In genomic region chr1:54052470-54052933, GRCh38 we compare ENCODE assay signal across 8 cellular contexts. TPM values are rescaled to one million over a fixed set of nuclear protein-coding genes. Genes with fewer than 3 reads are reported as not detected.
DNase-seq lines count a peak whose midpoint lies in the region; ATAC-seq and TF ChIP-seq lines count a peak whose summit lies in the region.

No MANE protein-coding gene starts in this region.

- H3K4me1 ChIP-seq in SJCRH30: peaks cover 6% of the 10 kb centered on the region; the same call in 1 of the 2 replicates

- TF ChIP-seq CTCF in CD4-positive, alpha-beta T cell (IDR thresholded peaks at IDR 0.05): no peak
- TF ChIP-seq CTCF in MCF 10A (IDR thresholded peaks at IDR 0.05; ENCODE audit: unreplicated experiment) (no peak), osteocyte (IDR thresholded peaks at IDR 0.05) (no peak)

- H3K4me3 Mint-ChIP-seq in CD4-positive, alpha-beta T cell: no peak overlapping the region
- H3K4me3 Mint-ChIP-seq in MCF 10A (ENCODE audit: unreplicated experiment) (no peak overlapping the region), osteocyte (ENCODE audit: unreplicated experiment) (no peak overlapping the region)

- TSS peak; percentile 31 for BruUV-seq in MCF 10A (replicated peaks; lab: Mats Ljungman, UMichigan)

- DNase-seq in CD4-positive, alpha-beta T cell: peak in 7 of 10 experiments; percentile 2 to 21 (median 12)
- DNase-seq in SJCRH30 (peak; percentile 60 to 67), MCF 10A (ENCODE audit: unreplicated experiment) (peak; percentile 45), inferior parietal cortex (ENCODE audit: extremely low spot score) (peak; percentile 42), osteocyte (ENCODE audit: extremely low spot score, unreplicated experiment) (no peak)
- peak; percentile 40 for DNase-seq in stimulated activated CD4-positive, alpha-beta T cell treated with anti-CD3 and anti-CD28 coated beads, Interleukin-15, amount 100 ng/mL, for 24 hours

- H3K27ac Mint-ChIP-seq in CD4-positive, alpha-beta T cell: no peak overlapping the region
- H3K27ac Mint-ChIP-seq in MCF 10A (ENCODE audit: low read depth, unreplicated experiment): no peak overlapping the region
- no peak overlapping the region for H3K27ac Mint-ChIP-seq in osteocyte (ENCODE audit: unreplicated experiment)

- H3K36me3 Mint-ChIP-seq in CD4-positive, alpha-beta T cell (ENCODE audit: low read depth): peaks cover 14% of the 10 kb centered on the region
- peaks cover 6% of the 10 kb centered on the region for H3K36me3 Mint-ChIP-seq in MCF 10A (ENCODE audit: insufficient read depth, unreplicated experiment)
- H3K36me3 Mint-ChIP-seq in osteocyte (ENCODE audit: unreplicated experiment): peaks cover 2% of the 10 kb centered on the region

- H3K27me3 Mint-ChIP-seq in CD4-positive, alpha-beta T cell: no peaks in the 10 kb centered on the region
- H3K27me3 Mint-ChIP-seq in MCF 10A (ENCODE audit: insufficient read depth, unreplicated experiment) (no peaks in the 10 kb centered on the region), osteocyte (ENCODE audit: unreplicated experiment) (no peaks in the 10 kb centered on the region)

- H3K9me3 Mint-ChIP-seq in CD4-positive, alpha-beta T cell: no peaks in the 10 kb centered on the region
- H3K9me3 Mint-ChIP-seq in MCF 10A (ENCODE audit: unreplicated experiment) (no peaks in the 10 kb centered on the region), osteocyte (ENCODE audit: unreplicated experiment) (no peaks in the 10 kb centered on the region)

- peak overlapping the region; percentile 90 for H3K27ac ChIP-seq in CD4-positive, alpha-beta T cell (ENCODE audit: low read depth, low read length)
- H3K27ac ChIP-seq in SJCRH30: peak overlapping the region; percentile 69

- no peaks in the 10 kb centered on the region for H3K27me3 ChIP-seq in CD4-positive, alpha-beta T cell (ENCODE audit: control insufficient read depth, insufficient read depth, low read length)
- no peaks in the 10 kb centered on the region for H3K27me3 ChIP-seq in SJCRH30

- peak overlapping the region; percentile 86 for H3K4me3 ChIP-seq in SJCRH30

- POLR2A ChIA-PET in CD4-positive, alpha-beta T cell (lab: Charles Lee): interaction anchor here (0.6 to 3.7 kb wide), 22 partner anchors 9 to 749 kb away, joined by 3 to 54 read pairs (median 4); partner anchors contain the start of genes CYB5RL, IFT25, LRRC42 and MRPL37
- POLR2A ChIA-PET in MCF 10A (lab: Yijun Ruan, JAX): interaction anchor here (0.6 to 4.6 kb wide), 28 partner anchors 9 to 882 kb away, joined by 3 to 45 read pairs (median 6); partner anchors contain the start of genes CYB5RL, IFT25, LDLRAD1 and LRRC42

- CTCF ChIA-PET in CD4-positive, alpha-beta T cell (lab: Charles Lee): interaction anchor here (1.1 to 2.1 kb wide), 5 partner anchors 9 to 944 kb away, joined by 3 to 4 read pairs (median 4); no protein-coding TSS in a partner anchor
- CTCF ChIA-PET in MCF 10A (lab: Yijun Ruan, JAX): interaction anchor here (0.6 to 3.0 kb wide), 8 partner anchors 17 to 436 kb away, joined by 3 to 9 read pairs (median 4); no protein-coding TSS in a partner anchor

- peaks cover 45% of the 10 kb centered on the region for H3K4me1 Mint-ChIP-seq in CD4-positive, alpha-beta T cell (ENCODE audit: low read depth)
- H3K4me1 Mint-ChIP-seq in MCF 10A (ENCODE audit: insufficient read depth, unreplicated experiment) (peaks cover 10% of the 10 kb centered on the region), osteocyte (ENCODE audit: unreplicated experiment) (peaks cover 16% of the 10 kb centered on the region)

- intact Hi-C loops in CD4-positive, alpha-beta T cell (cut with DNase I, micrococcal nuclease): loop anchor here (1.0 to 10.0 kb wide), 11 partner anchors 29 to 1685 kb away; partner anchors contain the start of genes SSBP3 (in 2 of the 2), CC2D1B (in 1 of the 2), CYB5RL (in 1 of the 2) and ECHDC2 (in 1 of the 2)
- intact Hi-C loops in MCF 10A (cut with micrococcal nuclease): loop anchor here (5.0 kb wide), 1 partner anchor 175 kb away; no protein-coding TSS in a partner anchor

- no peaks in the 10 kb centered on the region for H3K36me3 ChIP-seq in SJCRH30

- no peaks in the 10 kb centered on the region for H3K9me3 ChIP-seq in CD4-positive, alpha-beta T cell (ENCODE audit: control insufficient read depth, low read length)
- no peaks in the 10 kb centered on the region for H3K9me3 ChIP-seq in SJCRH30 (replicated peaks)

- peak; percentile 13 for ATAC-seq in CD4-positive, alpha-beta T cell (ENCODE audit: poor library complexity)
- ATAC-seq in GM18868 (IDR thresholded peaks at IDR 0.05; ENCODE audit: unreplicated experiment): peak; percentile 14
- peak; percentile 23 for ATAC-seq in HG03432 (IDR thresholded peaks at IDR 0.05; ENCODE audit: unreplicated experiment)

RNA-seq across cellular contexts. Expression of gene TMEM59, which starts 0.5 kb away (rescaled TPM):
- 100 to 1,000 TPM; 128 TPM for total RNA-seq in CD4-positive, alpha-beta T cell
- total RNA-seq in SJCRH30 (2014; rRNA removed; shearing (Covaris generic)): 132 and 135 TPM in 2 replicates
- total RNA-seq in MCF 10A (2022): 192 and 231 TPM in 2 replicates
- 399 and 409 TPM in 2 replicates for total RNA-seq in osteocyte

RNA-seq across cellular contexts. Expression of gene TCEANC2, which starts 0.9 kb away (rescaled TPM):
- total RNA-seq in CD4-positive, alpha-beta T cell: 1 to 10 TPM; 2.3 to 2.7 TPM
- total RNA-seq in SJCRH30 (2014; rRNA removed; shearing (Covaris generic)): 6.3 and 7.8 TPM in 2 replicates
- total RNA-seq in MCF 10A (2022): 3.6 and 6.0 TPM in 2 replicates
- total RNA-seq in osteocyte: 3.1 and 3.9 TPM in 2 replicates

RNA-seq across cellular contexts. Expression of gene LDLRAD1, which starts 34.5 kb away (rescaled TPM):
- total RNA-seq in CD4-positive, alpha-beta T cell: not detected
- total RNA-seq in SJCRH30 (2014; rRNA removed; shearing (Covaris generic)): not detected in 2 replicates
- total RNA-seq in MCF 10A (2022) (not detected in 2 replicates), osteocyte (not detected in 2 replicates)
